Comparison of ENCODE assay signal across 21 cellular contexts in genomic region chr7:27105161-27106122, GRCh38. TPM values are rescaled to one million over a fixed set of nuclear protein-coding genes. Genes with fewer than 3 reads are reported as not detected.
DNase-seq lines count a peak whose midpoint lies in the region; ATAC-seq, FAIRE-seq and TF ChIP-seq lines count a peak whose summit lies in the region.
"Had no signal": no experiment of that assay in that cellular context is flagged by ENCODE, and none has a peak within 500 bp of the region (broad histone marks: within the 10 kb centered on the region; RNA-seq: fewer than 3 reads in every experiment).

No MANE protein-coding gene starts in this region.

- no peak overlapping the region for H3K4me3 Mint-ChIP-seq in T-cell
- H3K4me3 Mint-ChIP-seq: activated CD8-positive, alpha-beta T cell treated with anti-CD3 and anti-CD28 coated beads, Interleukin-2, amount 10 ng/mL, durations not matched to agents 7 days and 5 days; activated T-helper 17 cell treated with anti-CD3 and anti-CD28 coated beads, Interleukin-2, amount 50 U/mL, for 72 hours; immature natural killer cell; naive thymus-derived CD4-positive, alpha-beta T cell; stimulated activated naive B cell treated with anti-CD40 and anti-IgM and Interleukin-4, amounts not matched to agents 10 μg/mL and 1 μg/mL and 100 μg/mL, for 72 hours had no signal

- peaks cover 17 to 20% (median 18%) of the 10 kb centered on the region in 3 donors for H3K4me1 Mint-ChIP-seq in T-cell

- H3K27ac Mint-ChIP-seq in T-cell = no peak overlapping the region
- H3K27ac Mint-ChIP-seq: activated CD8-positive, alpha-beta T cell treated with anti-CD3 and anti-CD28 coated beads, Interleukin-2, amount 10 ng/mL, durations not matched to agents 7 days and 5 days; activated T-helper 17 cell treated with anti-CD3 and anti-CD28 coated beads, Interleukin-2, amount 50 U/mL, for 72 hours; immature natural killer cell; naive thymus-derived CD4-positive, alpha-beta T cell; stimulated activated naive B cell treated with anti-CD40 and anti-IgM and Interleukin-4, amounts not matched to agents 10 μg/mL and 1 μg/mL and 100 μg/mL, for 72 hours had no signal

- peaks cover 0 to 8% of the 10 kb centered on the region in 2 experiments for H3K36me3 ChIP-seq in endothelial cell of umbilical vein (ENCODE audit: control insufficient read depth in 2 of 2, extremely low read depth in 1 of 2, insufficient read depth in 2 of 2, low read length in 2 of 2)
- H3K36me3 ChIP-seq in mucosa of rectum (ENCODE audit: control insufficient read depth in 2 of 2, insufficient read depth in 2 of 2, low read length in 2 of 2) = peaks cover 3 to 8% of the 10 kb centered on the region in 2 donors
- H3K36me3 ChIP-seq in thyroid gland = no peaks in the 10 kb centered on the region

- H3K9me1 ChIP-seq in endothelial cell of umbilical vein (replicated peaks; ENCODE audit: control insufficient read depth, extremely low read depth, insufficient read depth, low read length) = no peaks in the 10 kb centered on the region

- H3K36me3 Mint-ChIP-seq in T-cell = peaks cover 7% of the 10 kb centered on the region

- DNase-seq in endothelial cell of umbilical vein (ENCODE audit: low read depth, low spot score) = peak; percentile 48
- DNase-seq in thyroid gland = no peak
- DNase-seq in RWPE1 (ENCODE audit: low spot score) = no peak
- no peak for DNase-seq in lower leg skin (ENCODE audit: low spot score in 2 of 2)
- DNase-seq in T-cell = no peak
- DNase-seq: activated CD8-positive, alpha-beta T cell treated with anti-CD3 and anti-CD28 coated beads, Interleukin-2, amount 10 ng/mL, durations not matched to agents 7 days and 5 days; amygdala; effector CD4-positive, alpha-beta T cell; immature natural killer cell; naive thymus-derived CD4-positive, alpha-beta T cell; NCI-H1417 treated with DMSO at 0.1 percent for 48 hours; NCI-H446; stimulated activated naive B cell treated with anti-CD40 and anti-IgM and Interleukin-4, amounts not matched to agents 10 μg/mL and 1 μg/mL and 100 μg/mL, for 72 hours had no signal

- no peak for FAIRE-seq in endothelial cell of umbilical vein (lab: Jason Lieb, UNC)
- FAIRE-seq: D721Med, frontal cortex, H54, K562 had no signal

- CTCF ChIA-PET in endothelial cell of umbilical vein (lab: Charles Lee) = interaction anchor here (0.5 to 5.4 kb wide), 13 partner anchors 8 to 736 kb away, joined by 3 to 70 read pairs (median 5); partner anchors contain the start of genes HOXA1, HOXA4 and HOXA7
- CTCF ChIA-PET in RWPE1 (lab: Yijun Ruan, JAX) = no interaction called here
- CTCF ChIA-PET in T-cell (lab: Charles Lee) = no interaction called here

- intact Hi-C loops in endothelial cell of umbilical vein (cut with micrococcal nuclease) (loop anchor here (1.0 to 5.0 kb wide), 2 partner anchors 10 to 903 kb away; partner anchors contain the start of genes CBX3 and HNRNPA2B1), thyroid gland (cut with DNase I) (no loop called here), lower leg skin (cut with DNase I; ENCODE audit: low total_unique reads) (no loop called here)

- WGBS in thyroid gland, 2 donors = 22 to 37% methylated on average over 15 of the region's 15 CpGs
- 85 to 86% methylated on average over 15 of the region's 15 CpGs for WGBS in lower leg skin, 2 donors

- H3K79me2 ChIP-seq in endothelial cell of umbilical vein (ENCODE audit: control insufficient read depth, insufficient read depth, low read length) = peaks cover 77% of the 10 kb centered on the region

- no peak overlapping the region for H2AFZ ChIP-seq in endothelial cell of umbilical vein (ENCODE audit: low read depth, low read length)

- no peaks in the 10 kb centered on the region for H3K27me3 ChIP-seq in endothelial cell of umbilical vein (ENCODE audit: control insufficient read depth in 2 of 2, insufficient read depth in 2 of 2, low read length in 2 of 2)
- no peaks in the 10 kb centered on the region for H3K27me3 ChIP-seq in mucosa of rectum (ENCODE audit: control insufficient read depth in 2 of 2, insufficient read depth in 2 of 2, low read length in 2 of 2)
- H3K27me3 ChIP-seq in thyroid gland = peaks cover 43% of the 10 kb centered on the region

- H3K9ac ChIP-seq in endothelial cell of umbilical vein (replicated peaks; ENCODE audit: extremely low read depth, insufficient read depth, low read length) (peak overlapping the region; percentile 45), mucosa of rectum (ENCODE audit: low read depth in 1 of 2, low read length in 2 of 2) (peak overlapping the region in 1 of 2 donors; percentile 78)

- POLR2A ChIA-PET in endothelial cell of umbilical vein (lab: Charles Lee) = interaction anchor here (1.2 to 2.1 kb wide), 5 partner anchors 10 to 74 kb away, joined by 3 to 5 read pairs (median 5); partner anchors contain the start of gene HOXA4
- POLR2A ChIA-PET in RWPE1 (lab: Yijun Ruan, JAX; ENCODE audit: low non-redundant PET) = no interaction called here
- POLR2A ChIA-PET in T-cell (lab: Charles Lee) = no interaction called here

- H3K27me3 Mint-ChIP-seq in T-cell = peaks cover 39 to 58% of the 10 kb centered on the region in 2 donors

- no TSS peak for BruUV-seq in endothelial cell of umbilical vein (replicated peaks; lab: Mats Ljungman, UMichigan)

- H4K20me1 ChIP-seq in endothelial cell of umbilical vein (replicated peaks; ENCODE audit: control insufficient read depth, extremely low read depth, insufficient read depth, low read length) = no peaks in the 10 kb centered on the region

- peak overlapping the region; percentile 88 for H3K27ac ChIP-seq in endothelial cell of umbilical vein (ENCODE audit: insufficient read depth, low read depth, low read length)
- peak overlapping the region; percentile 71 to 89 for H3K27ac ChIP-seq in mucosa of rectum (ENCODE audit: low read depth in 2 of 2, low read length in 2 of 2)
- peak overlapping the region; percentile 39 to 93 (median 82) for H3K27ac ChIP-seq in thyroid gland
- H3K27ac ChIP-seq in RWPE1 = no peak overlapping the region

- H3K4me2 ChIP-seq in endothelial cell of umbilical vein (ENCODE audit: insufficient read depth, low read length) = peak overlapping the region; percentile 73

- H3K4me3 ChIP-seq in WI38 (ENCODE audit: low read depth, low read length) = peak overlapping the region; percentile 59
- H3K4me3 ChIP-seq in endothelial cell of umbilical vein (replicated peaks in 1 of 3; ENCODE audit: insufficient read depth in 1 of 3, low read depth in 1 of 3, low read length in 3 of 3) = no peak overlapping the region
- H3K4me3 ChIP-seq in mucosa of rectum (ENCODE audit: low read length in 2 of 2) = no peak overlapping the region
- no peak overlapping the region for H3K4me3 ChIP-seq in thyroid gland (replicated peaks in 1 of 3)
- no peak overlapping the region for H3K4me3 ChIP-seq in lower leg skin (ENCODE audit: low read depth, poor library complexity, severe bottlenecking)
- H3K4me3 ChIP-seq: K562 had no signal

- H3K4me1 ChIP-seq in endothelial cell of umbilical vein (ENCODE audit: control insufficient read depth, extremely low read depth, insufficient read depth, low read length) = peaks cover 90% of the 10 kb centered on the region
- H3K4me1 ChIP-seq in mucosa of rectum (ENCODE audit: control insufficient read depth in 2 of 2, insufficient read depth in 2 of 2, low read length in 2 of 2) = peaks cover 24 to 55% of the 10 kb centered on the region in 2 donors
- H3K4me1 ChIP-seq in thyroid gland = peaks cover 0 to 9% of the 10 kb centered on the region in 2 donors

- TF ChIP-seq CTCF in WI38 (IDR thresholded peaks at IDR 0.05; ENCODE audit: low read depth, low read length) (no peak), endothelial cell of umbilical vein (IDR thresholded peaks at IDR 0.05; ENCODE audit: extremely low read depth in 1 of 2, insufficient read depth in 1 of 2, low read depth in 1 of 2, low read length in 2 of 2) (no peak), thyroid gland (IDR thresholded peaks at IDR 0.05) (no peak), RWPE1 (conservative IDR thresholded peaks at IDR 0.05; ENCODE audit: low read depth) (no peak), lower leg skin (IDR thresholded peaks at IDR 0.05) (no peak)

- ATAC-seq in T-cell (replicated peaks in 1 of 4) = no peak
- ATAC-seq in GM19023 (IDR thresholded peaks at IDR 0.05; ENCODE audit: unreplicated experiment) = no peak
- ATAC-seq: activated CD8-positive, alpha-beta T cell treated with anti-CD3 and anti-CD28 coated beads, Interleukin-2, amount 10 ng/mL, durations not matched to agents 7 days and 5 days; activated T-helper 17 cell treated with anti-CD3 and anti-CD28 coated beads, Interleukin-2, amount 50 U/mL, for 72 hours; K562; naive thymus-derived CD4-positive, alpha-beta T cell; stimulated activated naive B cell treated with anti-CD40 and anti-IgM and Interleukin-4, amounts not matched to agents 10 μg/mL and 1 μg/mL and 100 μg/mL, for 72 hours had no signal

- no peak for TF ChIP-seq POLR2A in endothelial cell of umbilical vein (IDR thresholded peaks at IDR 0.05; ENCODE audit: low read depth, low read length)
- no peak for TF ChIP-seq POLR2A in thyroid gland (IDR thresholded peaks at IDR 0.05)
- no peak for TF ChIP-seq POLR2A in lower leg skin (IDR thresholded peaks at IDR 0.05)

- no peaks in the 10 kb centered on the region for H3K9me3 ChIP-seq in endothelial cell of umbilical vein (replicated peaks; ENCODE audit: control insufficient read depth, insufficient read depth, low read length)
- no peaks in the 10 kb centered on the region for H3K9me3 ChIP-seq in mucosa of rectum (ENCODE audit: control insufficient read depth in 2 of 2, low read length in 2 of 2)
- H3K9me3 ChIP-seq in thyroid gland = no peaks in the 10 kb centered on the region

- H3K9me3 Mint-ChIP-seq in T-cell = no peaks in the 10 kb centered on the region
- H3K9me3 Mint-ChIP-seq: activated T-helper 17 cell treated with anti-CD3 and anti-CD28 coated beads, Interleukin-2, amount 50 U/mL, for 72 hours; immature natural killer cell had no signal

- dilution Hi-C loops in endothelial cell of umbilical vein (cut with MboI; ENCODE audit: extremely low pct_ligation_motif_present, low sequenced_read_pairs) = no loop called here

RNA-seq across cellular contexts. Expression of gene HOXA2, which starts 3.0 kb away (rescaled TPM):
- total RNA-seq in endothelial cell of umbilical vein (2.2 and 2.3 TPM in 2 replicates), thyroid gland (1 to 10 TPM in 2 of 4 donors, under 1 TPM in 2; 0.73 to 2.7 (median 1.7) TPM), lower leg skin (1 to 10 TPM in 3 of 4 donors, under 1 TPM in 1; 0.39 to 2.5 (median 1.8) TPM), T-cell (not detected)
- 1.6 and 1.9 TPM in 2 replicates for polyA plus RNA-seq in endothelial cell of umbilical vein
- polyA plus RNA-seq in endothelial cell of umbilical vein (2011; cell fraction: cytosol; rRNA removed) = 1.2 and 1.4 TPM in 2 replicates
- polyA plus RNA-seq in endothelial cell of umbilical vein (2011; cell fraction: nucleus; rRNA removed) = 4.1 and 4.8 TPM in 2 replicates
- polyA plus RNA-seq in endothelial cell of umbilical vein (2012) = 1.1 and 2.0 TPM in 2 replicates
- polyA minus RNA-seq in endothelial cell of umbilical vein = 0.68 and 0.98 TPM in 2 replicates
- not detected for polyA minus RNA-seq in endothelial cell of umbilical vein (2011; cell fraction: cytosol; rRNA and poly(A)+ RNA removed)
- 2.5 and 3.0 TPM in 2 replicates for polyA minus RNA-seq in endothelial cell of umbilical vein (2011; cell fraction: nucleus; rRNA and poly(A)+ RNA removed)
- total RNA-seq: activated CD8-positive, alpha-beta T cell treated with anti-CD3 and anti-CD28 coated beads, Interleukin-2, amount 10 ng/mL, durations not matched to agents 7 days and 5 days; activated T-helper 17 cell treated with anti-CD3 and anti-CD28 coated beads, Interleukin-2, amount 50 U/mL, for 72 hours; frontal cortex; K562; naive thymus-derived CD4-positive, alpha-beta T cell had no signal
- polyA plus RNA-seq: immature natural killer cell; naive thymus-derived CD4-positive, alpha-beta T cell had no signal

RNA-seq across cellular contexts. Expression of gene HOXA1, which starts 9.6 kb away (rescaled TPM):
- total RNA-seq in endothelial cell of umbilical vein (1.5 and 2.4 TPM in 2 replicates), thyroid gland (under 1 TPM in 2 of 4 donors, not detected in 2; 0.67 to 0.78 TPM), lower leg skin (1 to 10 TPM in 2 of 4 donors, under 1 TPM in 2; 0.63 to 3.2 (median 1.9) TPM), T-cell (under 1 TPM; 0.28 to 0.66 (median 0.54) TPM)
- polyA plus RNA-seq in endothelial cell of umbilical vein = 1.2 and 1.5 TPM in 2 replicates
- 0.99 and 1.2 TPM in 2 replicates for polyA plus RNA-seq in endothelial cell of umbilical vein (2011; cell fraction: cytosol; rRNA removed)
- polyA plus RNA-seq in endothelial cell of umbilical vein (2011; cell fraction: nucleus; rRNA removed) = 1.5 and 1.6 TPM in 2 replicates
- 1.4 and 2.3 TPM in 2 replicates for polyA plus RNA-seq in endothelial cell of umbilical vein (2012)
- polyA minus RNA-seq in endothelial cell of umbilical vein = 0.89 and 1.3 TPM in 2 replicates
- polyA minus RNA-seq in endothelial cell of umbilical vein (2011; cell fraction: cytosol; rRNA and poly(A)+ RNA removed) = not detected
- 1.1 and 1.3 TPM in 2 replicates for polyA minus RNA-seq in endothelial cell of umbilical vein (2011; cell fraction: nucleus; rRNA and poly(A)+ RNA removed)
- total RNA-seq: frontal cortex had no signal

RNA-seq across cellular contexts. Expression of gene HOXA4, which starts 25.1 kb away (rescaled TPM):
- total RNA-seq in endothelial cell of umbilical vein (7.5 and 8.1 TPM in 2 replicates), thyroid gland (1 to 10 TPM in 3 of 4 donors, under 1 TPM in 1; 0.56 to 2.1 (median 1.3) TPM), lower leg skin (1 to 10 TPM; 1.3 to 2.9 (median 2.0) TPM), T-cell (under 1 TPM in 3 of 5 donors, not detected in 2; 0.25 to 0.38 (median 0.36) TPM)
- 4.9 and 5.8 TPM in 2 replicates for polyA plus RNA-seq in endothelial cell of umbilical vein
- 5.1 and 5.7 TPM in 2 replicates for polyA plus RNA-seq in endothelial cell of umbilical vein (2011; cell fraction: cytosol; rRNA removed)
- polyA plus RNA-seq in endothelial cell of umbilical vein (2011; cell fraction: nucleus; rRNA removed) = 16.7 and 22.7 TPM in 2 replicates
- 10.9 and 15.8 TPM in 2 replicates for polyA plus RNA-seq in endothelial cell of umbilical vein (2012)
- 2.7 TPM in 2 replicates for polyA minus RNA-seq in endothelial cell of umbilical vein
- polyA minus RNA-seq in endothelial cell of umbilical vein (2011; cell fraction: cytosol; rRNA and poly(A)+ RNA removed) = not detected
- 6.6 and 7.0 TPM in 2 replicates for polyA minus RNA-seq in endothelial cell of umbilical vein (2011; cell fraction: nucleus; rRNA and poly(A)+ RNA removed)
- total RNA-seq: activated CD8-positive, alpha-beta T cell treated with anti-CD3 and anti-CD28 coated beads, Interleukin-2, amount 10 ng/mL, durations not matched to agents 7 days and 5 days; frontal cortex; K562; naive thymus-derived CD4-positive, alpha-beta T cell had no signal
- polyA plus RNA-seq: K562 had no signal

RNA-seq across cellular contexts. Expression of gene HOXA5, which starts 38.0 kb away (rescaled TPM):
- total RNA-seq in endothelial cell of umbilical vein (18.8 and 21.4 TPM in 2 replicates), thyroid gland (1 to 10 TPM; 2.0 to 4.4 (median 3.3) TPM), lower leg skin (10 to 100 TPM in 1 of 4 donors, 1 to 10 TPM in 3; 5.1 to 15.1 (median 6.1) TPM), T-cell (under 1 TPM in 2 of 5 donors, not detected in 3; 0.18 to 0.32 TPM)
- 18.6 and 22.1 TPM in 2 replicates for polyA plus RNA-seq in endothelial cell of umbilical vein
- polyA plus RNA-seq in endothelial cell of umbilical vein (2011; cell fraction: cytosol; rRNA removed) = 15.7 and 18.5 TPM in 2 replicates
- 29.1 and 32.2 TPM in 2 replicates for polyA plus RNA-seq in endothelial cell of umbilical vein (2011; cell fraction: nucleus; rRNA removed)
- polyA plus RNA-seq in endothelial cell of umbilical vein (2012) = 19.5 and 28.4 TPM in 2 replicates
- 12.0 and 16.8 TPM in 2 replicates for polyA minus RNA-seq in endothelial cell of umbilical vein
- polyA minus RNA-seq in endothelial cell of umbilical vein (2011; cell fraction: cytosol; rRNA and poly(A)+ RNA removed) = 1.3 TPM
- 10.0 and 11.6 TPM in 2 replicates for polyA minus RNA-seq in endothelial cell of umbilical vein (2011; cell fraction: nucleus; rRNA and poly(A)+ RNA removed)
- total RNA-seq: activated CD8-positive, alpha-beta T cell treated with anti-CD3 and anti-CD28 coated beads, Interleukin-2, amount 10 ng/mL, durations not matched to agents 7 days and 5 days; activated T-helper 17 cell treated with anti-CD3 and anti-CD28 coated beads, Interleukin-2, amount 50 U/mL, for 72 hours; frontal cortex; K562 had no signal
- polyA plus RNA-seq: naive thymus-derived CD4-positive, alpha-beta T cell had no signal

RNA-seq across cellular contexts. Expression of gene HOXA6, which starts 42.1 kb away (rescaled TPM):
- total RNA-seq in endothelial cell of umbilical vein (17.9 and 20.7 TPM in 2 replicates), thyroid gland (1 to 10 TPM in 2 of 4 donors, not detected in 2; 1.1 to 1.6 TPM), lower leg skin (10 to 100 TPM in 3 of 4 donors, 1 to 10 TPM in 1; 5.7 to 15.4 (median 12.4) TPM), T-cell (under 1 TPM in 2 of 5 donors, not detected in 3; 0.50 to 0.65 TPM)
- 7.8 and 10.0 TPM in 2 replicates for polyA plus RNA-seq in endothelial cell of umbilical vein
- polyA plus RNA-seq in endothelial cell of umbilical vein (2011; cell fraction: cytosol; rRNA removed) = 5.0 and 6.7 TPM in 2 replicates
- polyA plus RNA-seq in endothelial cell of umbilical vein (2011; cell fraction: nucleus; rRNA removed) = 15.6 and 19.9 TPM in 2 replicates
- 6.1 and 6.2 TPM in 2 replicates for polyA plus RNA-seq in endothelial cell of umbilical vein (2012)
- 6.1 and 6.7 TPM in 2 replicates for polyA minus RNA-seq in endothelial cell of umbilical vein
- not detected for polyA minus RNA-seq in endothelial cell of umbilical vein (2011; cell fraction: cytosol; rRNA and poly(A)+ RNA removed)
- polyA minus RNA-seq in endothelial cell of umbilical vein (2011; cell fraction: nucleus; rRNA and poly(A)+ RNA removed) = 8.4 and 18.0 TPM in 2 replicates
- total RNA-seq: activated CD8-positive, alpha-beta T cell treated with anti-CD3 and anti-CD28 coated beads, Interleukin-2, amount 10 ng/mL, durations not matched to agents 7 days and 5 days; activated T-helper 17 cell treated with anti-CD3 and anti-CD28 coated beads, Interleukin-2, amount 50 U/mL, for 72 hours; frontal cortex; K562 had no signal
- polyA plus RNA-seq: K562; naive thymus-derived CD4-positive, alpha-beta T cell had no signal
